In the genomic region with DNA sequence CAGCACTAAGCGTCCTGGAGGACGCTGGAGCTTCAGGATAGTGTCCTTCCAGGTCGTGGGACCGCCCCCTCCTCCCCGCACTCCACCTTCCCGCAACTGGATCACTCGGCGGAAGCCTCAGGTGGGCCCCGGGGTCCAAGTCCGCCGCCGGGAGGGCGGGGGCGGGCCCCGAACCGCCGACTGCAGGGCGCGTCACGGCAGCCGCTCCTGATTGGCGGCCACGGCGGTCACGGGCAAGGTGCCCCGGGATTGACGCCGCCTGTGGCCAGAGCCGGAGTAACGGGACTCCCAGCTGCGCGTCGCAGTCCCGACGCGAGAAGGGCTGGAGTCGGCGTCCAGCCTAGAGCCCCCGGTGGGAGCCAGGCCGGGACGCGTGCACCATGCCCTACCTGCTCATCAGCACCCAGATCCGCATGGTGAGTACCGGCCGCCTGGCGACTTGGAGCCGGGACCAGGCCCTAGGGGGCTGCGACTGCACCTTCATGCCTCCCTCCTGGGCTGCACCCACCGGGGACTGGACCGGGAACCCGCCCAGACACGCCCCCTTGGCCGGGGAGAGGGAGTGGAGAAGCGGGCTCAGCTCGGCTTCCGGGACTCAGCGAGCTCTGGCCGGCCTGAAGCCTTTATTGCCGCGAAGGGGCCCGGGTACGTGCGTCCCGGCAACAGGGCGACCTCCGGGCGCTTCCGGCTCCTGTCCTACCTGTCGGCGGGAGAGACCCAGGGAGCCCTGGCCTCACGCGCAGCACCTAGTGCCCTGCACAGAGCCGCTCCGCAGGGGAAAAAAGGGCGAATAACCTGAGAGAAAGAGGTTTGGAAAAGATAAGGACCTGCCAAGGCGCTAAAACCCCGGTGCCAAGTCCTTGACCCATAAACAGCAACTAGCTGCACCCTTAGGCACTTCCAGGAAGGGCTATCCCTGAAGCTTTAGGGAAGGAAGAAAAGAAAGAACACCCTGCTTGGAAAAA, we compare ENCODE assay signal across 8 cellular contexts. TPM values are rescaled to one million over a fixed set of nuclear protein-coding genes. Genes with fewer than 3 reads are reported as not detected.
A peak's percentile ranks its signal among the peaks of the same experiment; 100 is the strongest.
DNase-seq lines count a peak whose midpoint lies in the region; ATAC-seq and TF ChIP-seq lines count a peak whose summit lies in the region.

A gene (plus strand): TSS at position 268 of the 965 bp plus-strand sequence. CDS start 113 bp downstream, at position 381.

- peak; percentile 48 for ATAC-seq in GM21390 (IDR thresholded peaks at IDR 0.05; ENCODE audit: unreplicated experiment)

- peak; percentile 40 for DNase-seq in DMS153 (lab: John Stamatoyannopoulos, UW)
- peak; percentile 89 for DNase-seq in LoVo (ENCODE audit: low spot score)
- DNase-seq in activated CD4-positive, alpha-beta T cell treated with anti-CD3 and anti-CD28 coated beads for 1 hour: peak; percentile 42
- DNase-seq in stimulated activated CD4-positive, alpha-beta T cell treated with anti-CD3 and anti-CD28 coated beads, TNF-alpha, amount 100 ng/mL, for 4 hours (ENCODE audit: low read depth in 3 of 3): peak; percentile 35 to 52 (median 40)
- DNase-seq in NCI-H524 treated with DMSO at 0.1 percent for 48 hours (lab: John Stamatoyannopoulos, UW): no peak

- peaks cover 42% of the 10 kb centered on the region for H3K4me1 Mint-ChIP-seq in dendritic cell treated with granulocyte-macrophage colony-stimulating factor and Interleukin-4, amounts not matched to agents 40 ng/mL and 50 ng/mL, for 4 days (ENCODE audit: low read depth)

- intact Hi-C loops in dendritic cell treated with granulocyte-macrophage colony-stimulating factor and Interleukin-4, amounts not matched to agents 40 ng/mL and 50 ng/mL, for 4 days (cut with micrococcal nuclease): loop anchor here (1.0 to 10.0 kb wide), 2 partner anchors 9 to 199 kb away; a partner anchor contains a TSS

- peak; percentile 43 for TF ChIP-seq CTCF in liver (IDR thresholded peaks at IDR 0.05; ENCODE audit: low read depth, low read length, missing input control)

- H3K27me3 ChIP-seq in liver (ENCODE audit: control insufficient read depth in 4 of 4, insufficient read depth in 4 of 4, low read length in 3 of 4): no peaks in the 10 kb centered on the region

- no peaks in the 10 kb centered on the region for H3K9me3 ChIP-seq in liver (ENCODE audit: control insufficient read depth in 4 of 4, low read length in 3 of 4)

- H3K36me3 ChIP-seq in liver (ENCODE audit: control insufficient read depth in 4 of 4, insufficient read depth in 3 of 4, low read depth in 1 of 4, low read length in 3 of 4): peaks cover 0 to 18% (median 5%) of the 10 kb centered on the region in 4 donors

- H3K4me3 ChIP-seq in liver (ENCODE audit: low read depth in 1 of 3, low read length in 3 of 3): peak within 1 kb of the TSS; percentile 54 to 93 (median 78)

- H3K27ac ChIP-seq in liver (ENCODE audit: low read depth in 1 of 2, low read length in 2 of 2): peak within 1 kb of the TSS; percentile 89 to 93

- peaks cover 6 to 39% (median 22%) of the 10 kb centered on the region in 4 donors for H3K4me1 ChIP-seq in liver (ENCODE audit: control insufficient read depth in 4 of 4, insufficient read depth in 4 of 4, low read length in 3 of 4)

- peak within 1 kb of the TSS; percentile 80 for H3K27ac Mint-ChIP-seq in dendritic cell treated with granulocyte-macrophage colony-stimulating factor and Interleukin-4, amounts not matched to agents 40 ng/mL and 50 ng/mL, for 4 days

- H3K9me3 Mint-ChIP-seq in dendritic cell treated with granulocyte-macrophage colony-stimulating factor and Interleukin-4, amounts not matched to agents 40 ng/mL and 50 ng/mL, for 4 days: no peaks in the 10 kb centered on the region

- H3K4me3 Mint-ChIP-seq in dendritic cell treated with granulocyte-macrophage colony-stimulating factor and Interleukin-4, amounts not matched to agents 40 ng/mL and 50 ng/mL, for 4 days: peak within 1 kb of the TSS; percentile 77

- peak within 1 kb of the TSS; percentile 82 to 88 for H3K9ac ChIP-seq in liver (ENCODE audit: low read depth in 1 of 2, low read length in 2 of 2)

- H3K27me3 Mint-ChIP-seq in dendritic cell treated with granulocyte-macrophage colony-stimulating factor and Interleukin-4, amounts not matched to agents 40 ng/mL and 50 ng/mL, for 4 days: peaks cover 2% of the 10 kb centered on the region

- peak in 1 of 2 donors; percentile 4 for TF ChIP-seq RAD21 in liver (IDR thresholded peaks at IDR 0.05)

- H3K36me3 Mint-ChIP-seq in dendritic cell treated with granulocyte-macrophage colony-stimulating factor and Interleukin-4, amounts not matched to agents 40 ng/mL and 50 ng/mL, for 4 days (ENCODE audit: low read depth): peaks cover 28% of the 10 kb centered on the region

- under 1% methylated on average over 77 of the region's 77 CpGs for WGBS in liver

TF ChIP-seq in liver, 16 proteins besides CTCF, POLR2A, EP300 and RAD21:
- TF ChIP-seq, protein P1, sequence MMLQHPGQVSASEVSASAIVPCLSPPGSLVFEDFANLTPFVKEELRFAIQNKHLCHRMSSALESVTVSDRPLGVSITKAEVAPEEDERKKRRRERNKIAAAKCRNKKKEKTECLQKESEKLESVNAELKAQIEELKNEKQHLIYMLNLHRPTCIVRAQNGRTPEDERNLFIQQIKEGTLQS (IDR thresholded peaks at IDR 0.05): no peak
- TF ChIP-seq, protein P2, sequence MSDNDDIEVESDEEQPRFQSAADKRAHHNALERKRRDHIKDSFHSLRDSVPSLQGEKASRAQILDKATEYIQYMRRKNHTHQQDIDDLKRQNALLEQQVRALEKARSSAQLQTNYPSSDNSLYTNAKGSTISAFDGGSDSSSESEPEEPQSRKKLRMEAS (IDR thresholded peaks at IDR 0.05): no peak
- TF ChIP-seq NR2F2 (IDR thresholded peaks at IDR 0.05) (no peak), TAF1 (conservative IDR thresholded peaks at IDR 0.05) (no peak), YY1 (IDR thresholded peaks at IDR 0.05) (peak; percentile 51), HNF4A (conservative IDR thresholded peaks at IDR 0.05) (peak; percentile 53 to 68), EGR1 (IDR thresholded peaks at IDR 0.05; ENCODE audit: low read depth in 2 of 2) (peak in 1 of 2 donors; percentile 64), JUND (IDR thresholded peaks at IDR 0.05) (no peak), HNF4G (IDR thresholded peaks at IDR 0.05) (peak; percentile 57), SP1 (IDR thresholded peaks at IDR 0.05) (peak; percentile 67), FOXA2 (IDR thresholded peaks at IDR 0.05) (no peak), RXRA (IDR thresholded peaks at IDR 0.05) (no peak)
- TF ChIP-seq, protein P3, sequence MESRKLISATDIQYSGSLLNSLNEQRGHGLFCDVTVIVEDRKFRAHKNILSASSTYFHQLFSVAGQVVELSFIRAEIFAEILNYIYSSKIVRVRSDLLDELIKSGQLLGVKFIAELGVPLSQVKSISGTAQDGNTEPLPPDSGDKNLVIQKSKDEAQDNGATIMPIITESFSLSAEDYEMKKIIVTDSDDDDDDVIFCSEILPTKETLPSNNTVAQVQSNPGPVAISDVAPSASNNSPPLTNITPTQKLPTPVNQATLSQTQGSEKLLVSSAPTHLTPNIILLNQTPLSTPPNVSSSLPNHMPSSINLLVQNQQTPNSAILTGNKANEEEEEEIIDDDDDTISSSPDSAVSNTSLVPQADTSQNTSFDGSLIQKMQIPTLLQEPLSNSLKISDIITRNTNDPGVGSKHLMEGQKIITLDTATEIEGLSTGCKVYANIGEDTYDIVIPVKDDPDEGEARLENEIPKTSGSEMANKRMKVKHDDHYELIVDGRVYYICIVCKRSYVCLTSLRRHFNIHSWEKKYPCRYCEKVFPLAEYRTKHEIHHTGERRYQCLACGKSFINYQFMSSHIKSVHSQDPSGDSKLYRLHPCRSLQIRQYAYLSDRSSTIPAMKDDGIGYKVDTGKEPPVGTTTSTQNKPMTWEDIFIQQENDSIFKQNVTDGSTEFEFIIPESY (IDR thresholded peaks at IDR 0.05): no peak
- TF ChIP-seq, protein P4, sequence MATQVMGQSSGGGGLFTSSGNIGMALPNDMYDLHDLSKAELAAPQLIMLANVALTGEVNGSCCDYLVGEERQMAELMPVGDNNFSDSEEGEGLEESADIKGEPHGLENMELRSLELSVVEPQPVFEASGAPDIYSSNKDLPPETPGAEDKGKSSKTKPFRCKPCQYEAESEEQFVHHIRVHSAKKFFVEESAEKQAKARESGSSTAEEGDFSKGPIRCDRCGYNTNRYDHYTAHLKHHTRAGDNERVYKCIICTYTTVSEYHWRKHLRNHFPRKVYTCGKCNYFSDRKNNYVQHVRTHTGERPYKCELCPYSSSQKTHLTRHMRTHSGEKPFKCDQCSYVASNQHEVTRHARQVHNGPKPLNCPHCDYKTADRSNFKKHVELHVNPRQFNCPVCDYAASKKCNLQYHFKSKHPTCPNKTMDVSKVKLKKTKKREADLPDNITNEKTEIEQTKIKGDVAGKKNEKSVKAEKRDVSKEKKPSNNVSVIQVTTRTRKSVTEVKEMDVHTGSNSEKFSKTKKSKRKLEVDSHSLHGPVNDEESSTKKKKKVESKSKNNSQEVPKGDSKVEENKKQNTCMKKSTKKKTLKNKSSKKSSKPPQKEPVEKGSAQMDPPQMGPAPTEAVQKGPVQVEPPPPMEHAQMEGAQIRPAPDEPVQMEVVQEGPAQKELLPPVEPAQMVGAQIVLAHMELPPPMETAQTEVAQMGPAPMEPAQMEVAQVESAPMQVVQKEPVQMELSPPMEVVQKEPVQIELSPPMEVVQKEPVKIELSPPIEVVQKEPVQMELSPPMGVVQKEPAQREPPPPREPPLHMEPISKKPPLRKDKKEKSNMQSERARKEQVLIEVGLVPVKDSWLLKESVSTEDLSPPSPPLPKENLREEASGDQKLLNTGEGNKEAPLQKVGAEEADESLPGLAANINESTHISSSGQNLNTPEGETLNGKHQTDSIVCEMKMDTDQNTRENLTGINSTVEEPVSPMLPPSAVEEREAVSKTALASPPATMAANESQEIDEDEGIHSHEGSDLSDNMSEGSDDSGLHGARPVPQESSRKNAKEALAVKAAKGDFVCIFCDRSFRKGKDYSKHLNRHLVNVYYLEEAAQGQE (IDR thresholded peaks at IDR 0.05): no peak

RNA-seq across cellular contexts. Expression of the gene that starts here (rescaled TPM):
- 10 to 100 TPM; 50.5 to 58.7 TPM for total RNA-seq in liver
- polyA plus RNA-seq in liver: 100 to 1,000 TPM; 178 to 229 TPM
